Comparison of ENCODE assay signal across 28 cellular contexts in the genomic region with DNA sequence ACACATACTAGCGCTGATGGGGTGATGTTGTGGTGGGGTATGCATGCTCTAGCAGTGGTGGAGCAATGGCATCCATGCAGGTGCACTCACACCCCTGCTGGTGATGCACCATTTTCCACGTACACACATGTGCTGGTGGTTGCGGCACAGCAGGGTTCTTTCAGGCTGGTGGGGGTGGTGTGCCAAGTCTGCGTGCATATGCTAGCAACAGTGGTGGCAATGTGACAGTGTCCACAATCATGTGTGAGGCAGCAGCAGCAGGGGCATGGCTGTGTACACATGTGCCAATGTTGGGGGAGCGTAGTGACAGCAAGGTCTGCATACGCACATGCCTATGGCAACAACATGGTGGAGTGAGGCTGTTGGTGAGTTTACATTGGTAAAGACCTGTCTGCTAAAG.
"Had no signal": no experiment of that assay in that cellular context is flagged by ENCODE, and none has a peak within 500 bp of the region (broad histone marks: within the 10 kb centered on the region; RNA-seq: fewer than 3 reads in every experiment).

No MANE protein-coding gene starts in this region.

- H3K4me1 Mint-ChIP-seq: endodermal cell; natural killer cell; stimulated activated effector memory CD8-positive, alpha-beta T cell treated with anti-CD3 and anti-CD28 coated beads, Interleukin-12 subunit alpha, Interleukin-12 subunit beta, amount 100 ng/mL, for 72 hours had no signal

- H3K4me3 ChIP-seq: colonic mucosa, gastroesophageal sphincter, heart left ventricle, hepatocyte, left lung, pancreas, right lobe of liver, stomach, testis, tibial artery, upper lobe of left lung, uterus had no signal

- H3K27ac ChIP-seq: colonic mucosa, epithelial cell of prostate, foreskin keratinocyte, gastroesophageal sphincter, heart left ventricle, hepatocyte, left lung, neutrophil, pancreas, right lobe of liver, stomach, testis, tibial artery, upper lobe of left lung, uterus had no signal

- H3K4me1 ChIP-seq: colonic mucosa, foreskin keratinocyte, gastroesophageal sphincter, heart left ventricle, left lung, pancreas, right lobe of liver, stomach, testis, tibial artery, upper lobe of left lung, uterus had no signal

- H3K27ac Mint-ChIP-seq: dendritic cell treated with granulocyte-macrophage colony-stimulating factor and Interleukin-4, amounts not matched to agents 40 ng/mL and 50 ng/mL, for 4 days; endodermal cell; natural killer cell; stimulated activated effector memory CD8-positive, alpha-beta T cell treated with anti-CD3 and anti-CD28 coated beads, Interleukin-12 subunit alpha, Interleukin-12 subunit beta, amount 100 ng/mL, for 72 hours had no signal

- H3K9me3 ChIP-seq: colonic mucosa, gastroesophageal sphincter, heart left ventricle, neutrophil, pancreas, right lobe of liver, testis, tibial artery, upper lobe of left lung, uterus had no signal

- H3K9me3 Mint-ChIP-seq: endodermal cell had no signal

- DNase-seq: colonic mucosa; effector CD8-positive, alpha-beta T cell; endodermal cell; foreskin keratinocyte; heart left ventricle; kidney; mammary epithelial cell; natural killer cell; retina; small intestine; stimulated activated CD4-positive, alpha-beta T cell treated with anti-CD3 and anti-CD28 coated beads, Interleukin-1b, Interleukin-23, amount 100 ng/mL, for 48 hours; stimulated activated CD4-positive, alpha-beta T cell treated with anti-CD3 and anti-CD28 coated beads, Interleukin-4, amount 100 ng/mL, for 1 hour; stimulated activated naive CD4-positive, alpha-beta T cell treated with Interleukin-2 at 50 U/mL for 16 hours; stomach; testis; upper lobe of left lung; uterus had no signal

- H3K27me3 Mint-ChIP-seq: dendritic cell treated with granulocyte-macrophage colony-stimulating factor and Interleukin-4, amounts not matched to agents 40 ng/mL and 50 ng/mL, for 4 days had no signal

- H3K4me3 Mint-ChIP-seq: dendritic cell treated with granulocyte-macrophage colony-stimulating factor and Interleukin-4, amounts not matched to agents 40 ng/mL and 50 ng/mL, for 4 days; endodermal cell; natural killer cell; stimulated activated effector memory CD8-positive, alpha-beta T cell treated with anti-CD3 and anti-CD28 coated beads, Interleukin-12 subunit alpha, Interleukin-12 subunit beta, amount 100 ng/mL, for 72 hours had no signal

- ATAC-seq: esophagus mucosa; foreskin keratinocyte; gastroesophageal sphincter; heart left ventricle; left lung; natural killer cell; pancreas; right lobe of liver; stimulated activated effector memory CD8-positive, alpha-beta T cell treated with anti-CD3 and anti-CD28 coated beads, Interleukin-12 subunit alpha, Interleukin-12 subunit beta, amount 100 ng/mL, for 72 hours had no signal

- H3K36me3 Mint-ChIP-seq: stimulated activated effector memory CD8-positive, alpha-beta T cell treated with anti-CD3 and anti-CD28 coated beads, Interleukin-12 subunit alpha, Interleukin-12 subunit beta, amount 100 ng/mL, for 72 hours had no signal

- H3K27me3 ChIP-seq: colonic mucosa, foreskin keratinocyte, gastroesophageal sphincter, heart left ventricle, hepatocyte, left lung, neutrophil, pancreas, right lobe of liver, stomach, testis, tibial artery, upper lobe of left lung, uterus had no signal

- H3K36me3 ChIP-seq: colonic mucosa, gastroesophageal sphincter, heart left ventricle, left lung, neutrophil, pancreas, right lobe of liver, stomach, tibial artery, upper lobe of left lung, uterus had no signal
